ENCODE assay signal across 1 cellular context in the genomic region with DNA sequence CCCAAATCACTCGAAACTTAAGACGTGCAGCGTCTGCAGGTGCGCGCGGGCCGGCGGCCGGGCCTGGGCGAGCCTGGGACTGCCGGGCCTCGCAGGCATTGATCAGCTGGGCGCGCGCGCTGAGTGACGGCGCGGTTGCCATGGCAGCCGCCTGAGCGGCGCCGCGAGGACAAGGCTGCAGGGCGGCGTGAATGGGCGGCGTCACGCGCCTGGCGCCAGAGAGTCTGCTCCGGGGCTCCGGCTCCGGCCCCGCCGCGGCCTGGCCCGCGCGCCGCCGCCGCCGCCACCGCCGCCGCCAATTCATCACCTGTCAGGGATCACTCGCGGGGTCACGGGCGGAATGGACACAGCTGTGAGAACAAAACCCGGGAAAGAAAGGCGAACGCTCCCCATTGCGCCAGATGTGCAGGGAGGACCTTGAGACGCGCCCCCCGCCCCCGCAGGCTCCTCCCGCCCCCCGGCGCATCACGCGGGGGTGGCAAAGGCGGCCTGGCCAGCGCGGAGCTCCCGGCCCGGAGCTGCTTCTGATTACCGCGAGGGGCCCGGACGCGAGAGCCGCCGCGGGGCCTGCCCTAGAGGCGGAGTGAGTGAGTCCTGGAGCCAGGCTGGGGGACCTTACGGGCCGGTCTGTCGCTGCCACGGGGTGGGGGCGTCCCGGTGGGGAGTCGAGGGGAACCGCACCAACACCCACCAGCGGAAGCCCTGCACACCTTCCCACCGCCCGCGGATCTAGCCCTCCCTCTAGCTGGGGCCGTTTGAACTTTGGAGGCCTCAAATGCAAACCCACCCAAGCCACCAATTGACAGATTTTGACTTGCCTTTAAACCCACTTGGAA.
TF ChIP-seq lines count a peak whose summit lies in the region.

No MANE protein-coding gene starts in this region.

TF ChIP-seq in IMR-90, 13 proteins besides CTCF, POLR2A, EP300 and RAD21 (continued from another document):
- TF ChIP-seq CHD1 (IDR thresholded peaks at IDR 0.05; ENCODE audit: low read depth, low read length) (peak; percentile 63; the same call in 1 of the 2 replicates), RCOR1 (IDR thresholded peaks at IDR 0.05; ENCODE audit: insufficient replicate concordance, low read length) (peak; percentile 6), MXI1 (IDR thresholded peaks at IDR 0.05; ENCODE audit: borderline replicate concordance, low read depth, low read length) (peak; percentile 47; the same call in 1 of the 2 replicates), CEBPB (IDR thresholded peaks at IDR 0.05; ENCODE audit: low read depth, low read length) (peak; percentile 61), MAFK (IDR thresholded peaks at IDR 0.05; ENCODE audit: low read depth, low read length) (no peak), FOS (IDR thresholded peaks at IDR 0.05; ENCODE audit: low read depth, low read length) (no peak), BHLHE40 (IDR thresholded peaks at IDR 0.05; ENCODE audit: low read depth, low read length) (peak; percentile 67)
